In genomic region chr3:64548200-64548889, GRCh38 we compare ENCODE assay signal across 13 cellular contexts.
DNase-seq lines count a peak whose midpoint lies in the region; ATAC-seq and TF ChIP-seq lines count a peak whose summit lies in the region.
"Had no signal": no experiment of that assay in that cellular context is flagged by ENCODE, and none has a peak within 500 bp of the region (broad histone marks: within the 10 kb centered on the region; RNA-seq: fewer than 3 reads in every experiment).

No MANE protein-coding gene starts in this region.

- TF ChIP-seq EP300 in gastroesophageal sphincter (IDR thresholded peaks at IDR 0.05): no peak

- H3K36me3 Mint-ChIP-seq in natural killer cell: no peaks in the 10 kb centered on the region
- H3K36me3 Mint-ChIP-seq: activated CD4-positive, alpha-beta memory T cell treated with anti-CD3 and anti-CD28 coated beads for 36 hours; activated naive CD4-positive, alpha-beta T cell treated with anti-CD3 and anti-CD28 coated beads, Interleukin-2, amount 50 U/mL, for 72 hours had no signal

- no peak overlapping the region for H2BK15ac ChIP-seq in neuronal stem cell (ENCODE audit: low read length)

- ATAC-seq in Right ventricle myocardium superior (ENCODE audit: poor library complexity) (peak; percentile 94), gastroesophageal sphincter (peak; percentile 94), aorta (ENCODE audit: low FRiP score) (peak; percentile 88), natural killer cell (no peak)
- ATAC-seq: activated naive CD4-positive, alpha-beta T cell treated with anti-CD3 and anti-CD28 coated beads, Interleukin-2, amount 50 U/mL, for 72 hours; T-helper 17 cell had no signal

- H3K23ac ChIP-seq in neuronal stem cell (ENCODE audit: low read depth, low read length, poor library complexity): no peak overlapping the region

- no peak overlapping the region for H3K4me2 ChIP-seq in neuronal stem cell (ENCODE audit: insufficient read depth, low read length, poor library complexity, severe bottlenecking)

- H4K91ac ChIP-seq in neuronal stem cell (ENCODE audit: low read depth, low read length, poor library complexity): no peak overlapping the region

- H2AFZ ChIP-seq in neuronal stem cell (ENCODE audit: low read length): no peak overlapping the region
- H2AFZ ChIP-seq: parathyroid adenoma had no signal

- peak; percentile 77 for DNase-seq in Right ventricle myocardium superior
- no peak for DNase-seq in right atrium auricular region (ENCODE audit: low spot score)
- no peak for DNase-seq in neuronal stem cell (ENCODE audit: low spot score)
- DNase-seq in aorta: peak; percentile 77 to 78
- DNase-seq in cerebellar nuclear complex (lab: John Stamatoyannopoulos, UW): no peak
- DNase-seq in natural killer cell: no peak
- no peak for DNase-seq in mesenteric fat pad (ENCODE audit: low spot score)
- DNase-seq: activated CD4-positive, alpha-beta memory T cell treated with anti-CD3 and anti-CD28 coated beads for 36 hours; DND-41; T-helper 17 cell had no signal

- no peak overlapping the region for H2BK120ac ChIP-seq in neuronal stem cell (ENCODE audit: low read depth, low read length)

- no peak for TF ChIP-seq POLR2A in gastroesophageal sphincter (IDR thresholded peaks at IDR 0.05)

- H3K9me3 ChIP-seq in right atrium auricular region: no peaks in the 10 kb centered on the region
- no peaks in the 10 kb centered on the region for H3K9me3 ChIP-seq in gastroesophageal sphincter
- no peaks in the 10 kb centered on the region for H3K9me3 ChIP-seq in neuronal stem cell (replicated peaks in 1 of 2; ENCODE audit: control insufficient read depth in 2 of 2, insufficient read depth in 1 of 2, low read depth in 1 of 2, low read length in 2 of 2)
- no peaks in the 10 kb centered on the region for H3K9me3 ChIP-seq in aorta (ENCODE audit: control insufficient read depth, low read length)

- no peaks in the 10 kb centered on the region for H3K4me1 Mint-ChIP-seq in natural killer cell
- H3K4me1 Mint-ChIP-seq: T-helper 17 cell had no signal

- no peaks in the 10 kb centered on the region for H3K79me1 ChIP-seq in neuronal stem cell (ENCODE audit: low read depth, low read length)

- H2BK12ac ChIP-seq in neuronal stem cell (ENCODE audit: low read length): no peak overlapping the region

- peaks cover 0 to 6% of the 10 kb centered on the region in 2 donors for H3K9me3 Mint-ChIP-seq in natural killer cell

- H3K27me3 ChIP-seq in right atrium auricular region (no peaks in the 10 kb centered on the region), gastroesophageal sphincter (no peaks in the 10 kb centered on the region), neuronal stem cell (ENCODE audit: control insufficient read depth in 3 of 3, insufficient read depth in 3 of 3, low read depth in 1 of 3, low read length in 3 of 3) (no peaks in the 10 kb centered on the region), aorta (ENCODE audit: control insufficient read depth in 1 of 2, insufficient read depth in 2 of 2, low read length in 1 of 2) (no peaks in the 10 kb centered on the region)

- H2BK5ac ChIP-seq in neuronal stem cell (ENCODE audit: low read length): peak overlapping the region; percentile 20

- H3K4me1 ChIP-seq in right atrium auricular region (peaks cover 0 to 18% of the 10 kb centered on the region in 2 donors), gastroesophageal sphincter (peaks cover 0 to 62% (median 11%) of the 10 kb centered on the region in 3 donors), neuronal stem cell (ENCODE audit: control insufficient read depth in 2 of 2, insufficient read depth in 1 of 2, low read depth in 1 of 2, low read length in 2 of 2) (peaks cover 13 to 18% of the 10 kb centered on the region in 2 donors), aorta (ENCODE audit: control insufficient read depth in 1 of 2, insufficient read depth in 2 of 2, low read length in 2 of 2) (no peaks in the 10 kb centered on the region)
- H3K4me1 ChIP-seq: parathyroid adenoma had no signal

- H3K27ac Mint-ChIP-seq in natural killer cell: no peak overlapping the region
- H3K27ac Mint-ChIP-seq: activated CD4-positive, alpha-beta memory T cell treated with anti-CD3 and anti-CD28 coated beads for 36 hours; activated naive CD4-positive, alpha-beta T cell treated with anti-CD3 and anti-CD28 coated beads, Interleukin-2, amount 50 U/mL, for 72 hours; T-helper 17 cell had no signal

- H3K4ac ChIP-seq in neuronal stem cell (ENCODE audit: low read length): no peak overlapping the region

- peak overlapping the region in 1 of 2 donors; percentile 54 for H3K27ac ChIP-seq in right atrium auricular region
- H3K27ac ChIP-seq in gastroesophageal sphincter: peak overlapping the region; percentile 74 to 87 (median 80)
- no peak overlapping the region for H3K27ac ChIP-seq in neuronal stem cell (replicated peaks; ENCODE audit: low read length)
- H3K27ac ChIP-seq in aorta (ENCODE audit: low read depth in 1 of 2, low read length in 2 of 2): peak overlapping the region in 1 of 2 donors; percentile 78
- H3K27ac ChIP-seq: parathyroid adenoma had no signal

- no peaks in the 10 kb centered on the region for H3K27me3 Mint-ChIP-seq in natural killer cell (ENCODE audit: low read depth in 2 of 2)
- H3K27me3 Mint-ChIP-seq: activated CD4-positive, alpha-beta memory T cell treated with anti-CD3 and anti-CD28 coated beads for 36 hours had no signal

- intact Hi-C loops in Right ventricle myocardium superior (cut with DNase I): no loop called here
- intact Hi-C loops in aorta (cut with DNase I): no loop called here
- intact Hi-C loops in natural killer cell (cut with micrococcal nuclease): no loop called here

- H3K9ac ChIP-seq in neuronal stem cell (ENCODE audit: low read depth, low read length, poor library complexity): no peak overlapping the region
- H3K9ac ChIP-seq: parathyroid adenoma had no signal

- H2AK5ac ChIP-seq in neuronal stem cell (ENCODE audit: low read depth, low read length): no peak overlapping the region

- WGBS in gastroesophageal sphincter (ENCODE audit: low coverage in 1 of 2), 2 donors: 0 to 50% methylated on average over 1 to 4 of the region's 6 CpGs
- WGBS in neuronal stem cell (ENCODE audit: extremely low coverage in 2 of 2, insufficient read length in 2 of 2, insufficient replicate concordance in 1 of 2), 2 donors: no CpG with 5 or more reads among the region's 6 CpGs
- WGBS in aorta, 2 donors: 0 to 6% methylated on average over 6 of the region's 6 CpGs

- no peak overlapping the region for H3K4me3 Mint-ChIP-seq in natural killer cell
- H3K4me3 Mint-ChIP-seq: activated CD4-positive, alpha-beta memory T cell treated with anti-CD3 and anti-CD28 coated beads for 36 hours; T-helper 17 cell had no signal

- no peak overlapping the region for H3K4me3 ChIP-seq in right atrium auricular region
- H3K4me3 ChIP-seq in gastroesophageal sphincter: no peak overlapping the region
- no peak overlapping the region for H3K4me3 ChIP-seq in neuronal stem cell (ENCODE audit: low read length in 2 of 2)
- H3K4me3 ChIP-seq in aorta (ENCODE audit: low read length in 2 of 2): no peak overlapping the region

- H3K36me3 ChIP-seq in right atrium auricular region (peaks cover 28% of the 10 kb centered on the region), gastroesophageal sphincter (peaks cover 0 to 9% of the 10 kb centered on the region in 2 donors), neuronal stem cell (replicated peaks in 1 of 2; ENCODE audit: control insufficient read depth in 2 of 2, insufficient read depth in 2 of 2, low read length in 2 of 2) (peaks cover 5 to 10% of the 10 kb centered on the region in 2 donors), aorta (ENCODE audit: control insufficient read depth in 1 of 2, insufficient read depth in 2 of 2, low read length in 1 of 2) (peaks cover 0 to 3% of the 10 kb centered on the region in 2 donors)

- no peak for TF ChIP-seq CTCF in right atrium auricular region (IDR thresholded peaks at IDR 0.05)
- no peak for TF ChIP-seq CTCF in gastroesophageal sphincter (IDR thresholded peaks at IDR 0.05)
- no peak for TF ChIP-seq CTCF in natural killer cell (IDR thresholded peaks at IDR 0.05)

- H3K18ac ChIP-seq in neuronal stem cell (ENCODE audit: low read length): peak overlapping the region; percentile 25

- H3K14ac ChIP-seq in neuronal stem cell (ENCODE audit: low read length): no peak overlapping the region

- no peak overlapping the region for H4K8ac ChIP-seq in neuronal stem cell (ENCODE audit: low read depth, low read length)

Comparison
In these comparisons a context has a peak if more than half of its experiments do, and no peak if none do; other contexts are left out.
1. DNase-seq: peak in Right ventricle myocardium superior (single experiment) and aorta (2 of 2); none in right atrium auricular region (single experiment), neuronal stem cell (single experiment), cerebellar nuclear complex (0 of 2), natural killer cell (single experiment) and mesenteric fat pad (single experiment).
2. ATAC-seq: peak in Right ventricle myocardium superior (single experiment), gastroesophageal sphincter (single experiment) and aorta (single experiment); none in natural killer cell (0 of 3).